Comparison of ENCODE assay signal across 23 cellular contexts in genomic region chr22:17789379-17790200, GRCh38.
"Had no signal": no experiment of that assay in that cellular context is flagged by ENCODE, and none has a peak within 500 bp of the region (broad histone marks: within the 10 kb centered on the region; RNA-seq: fewer than 3 reads in every experiment).

No MANE protein-coding gene starts in this region.

- H3K27me3 ChIP-seq: adrenal gland, foreskin keratinocyte, neutrophil, pancreas, tibial artery had no signal

- H3K4me1 ChIP-seq: pancreas, tibial artery had no signal

- ATAC-seq: activated CD4-positive, alpha-beta T cell treated with anti-CD3 and anti-CD28 coated beads for 36 hours; activated T-cell treated with anti-CD3 and anti-CD28 coated beads, Interleukin-2, amount 50 U/mL, for 4 hours; foreskin keratinocyte; natural killer cell treated with Interleukin-12 subunit alpha and Interleukin-12 subunit beta and Interleukin-15 and Interleukin-18, amount 100 ng/mL, for 72 hours; pancreas; psoas muscle; right cardiac atrium; stimulated activated naive CD8-positive, alpha-beta T cell treated with anti-CD3 and anti-CD28 coated beads, Interleukin-15, Interleukin-2, amounts not matched to agents 100 U/mL and 50 U/mL, for 24 hours; WTC11 had no signal

- H3K9me3 ChIP-seq: adrenal gland, left ventricle myocardium inferior, neutrophil, pancreas, psoas muscle, tibial artery had no signal

- H3K4me3 ChIP-seq: adrenal gland, left ventricle myocardium inferior, pancreas, psoas muscle, tibial artery had no signal

- H3K36me3 ChIP-seq: neutrophil had no signal

- H3K27ac ChIP-seq: adrenal gland, foreskin keratinocyte, left ventricle myocardium inferior, neutrophil, pancreas, psoas muscle, tibial artery had no signal

- DNase-seq: activated CD4-positive, alpha-beta T cell treated with anti-CD3 and anti-CD28 coated beads for 36 hours; activated CD4-positive, alpha-beta T cell treated with anti-CD3 and anti-CD28 coated beads, Interleukin-2, amount 50 U/mL, for 4 hours; activated CD8-positive, alpha-beta memory T cell treated with anti-CD3 and anti-CD28 coated beads, Interleukin-2, amount 50 U/mL, for 48 hours; activated naive CD4-positive, alpha-beta T cell; activated T-cell treated with anti-CD3 and anti-CD28 coated beads, Interleukin-2, amount 50 U/mL, for 4 hours; adrenal gland; central memory CD4-positive, alpha-beta T cell; cortex of kidney; erythroblast; foreskin keratinocyte; kidney glomerular epithelial cell; left ventricle myocardium inferior; midbrain; pancreas; psoas muscle; stimulated activated CD4-positive, alpha-beta T cell treated with anti-CD3 and anti-CD28 coated beads, Interleukin-4, amount 100 ng/mL, for 24 hours; stimulated activated naive CD8-positive, alpha-beta T cell treated with anti-CD3 and anti-CD28 coated beads, Interleukin-15, Interleukin-2, amounts not matched to agents 100 U/mL and 50 U/mL, for 24 hours; T-helper 9 cell; tibial artery had no signal
